In the genomic region with DNA sequence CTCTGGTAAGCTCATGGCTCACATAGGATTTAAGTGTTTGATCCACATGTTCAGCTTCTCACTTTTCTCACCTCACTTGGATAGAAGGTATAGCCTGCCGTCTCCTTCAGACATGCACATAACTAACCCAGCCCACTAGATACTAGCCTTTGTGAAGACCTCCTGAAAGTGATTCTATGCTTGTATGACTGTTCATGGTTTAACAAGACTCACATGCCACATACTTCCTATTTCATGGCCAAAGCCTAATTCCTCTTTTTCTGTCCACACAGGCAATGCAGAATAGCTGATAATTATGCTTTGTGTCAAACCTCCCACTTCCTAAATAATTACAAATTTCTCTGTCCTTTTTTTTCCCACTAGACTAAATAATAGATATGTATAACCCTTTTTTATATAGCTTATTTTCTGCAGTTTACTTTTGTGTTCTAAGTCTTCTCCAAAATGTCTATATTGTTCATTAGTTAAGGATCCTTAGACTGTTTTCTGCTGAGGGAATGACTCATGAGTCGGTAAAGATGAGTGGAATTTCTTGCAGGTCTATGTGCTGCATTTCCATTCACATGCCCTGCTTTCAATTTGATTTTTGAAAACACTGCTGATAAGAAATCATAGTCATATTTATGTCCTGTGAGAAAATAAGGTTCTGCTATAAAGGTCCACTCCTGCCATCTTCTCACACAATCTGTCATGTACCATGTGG, we compare ENCODE assay signal across 1 cellular context.
TF ChIP-seq lines count a peak whose summit lies in the region.

No MANE protein-coding gene starts in this region.

TF ChIP-seq in SK-N-SH treated with all-trans-retinoic acid at 6 μM for 48 hours, 23 proteins besides CTCF, POLR2A, EP300 and RAD21 (continued from another document):
- TF ChIP-seq, protein P1, sequence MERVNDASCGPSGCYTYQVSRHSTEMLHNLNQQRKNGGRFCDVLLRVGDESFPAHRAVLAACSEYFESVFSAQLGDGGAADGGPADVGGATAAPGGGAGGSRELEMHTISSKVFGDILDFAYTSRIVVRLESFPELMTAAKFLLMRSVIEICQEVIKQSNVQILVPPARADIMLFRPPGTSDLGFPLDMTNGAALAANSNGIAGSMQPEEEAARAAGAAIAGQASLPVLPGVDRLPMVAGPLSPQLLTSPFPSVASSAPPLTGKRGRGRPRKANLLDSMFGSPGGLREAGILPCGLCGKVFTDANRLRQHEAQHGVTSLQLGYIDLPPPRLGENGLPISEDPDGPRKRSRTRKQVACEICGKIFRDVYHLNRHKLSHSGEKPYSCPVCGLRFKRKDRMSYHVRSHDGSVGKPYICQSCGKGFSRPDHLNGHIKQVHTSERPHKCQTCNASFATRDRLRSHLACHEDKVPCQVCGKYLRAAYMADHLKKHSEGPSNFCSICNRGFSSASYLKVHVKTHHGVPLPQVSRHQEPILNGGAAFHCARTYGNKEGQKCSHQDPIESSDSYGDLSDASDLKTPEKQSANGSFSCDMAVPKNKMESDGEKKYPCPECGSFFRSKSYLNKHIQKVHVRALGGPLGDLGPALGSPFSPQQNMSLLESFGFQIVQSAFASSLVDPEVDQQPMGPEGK (CRISPR knock-in tag; IDR thresholded peaks at IDR 0.05; ENCODE audit: borderline replicate concordance), result no peak
- no peak for TF ChIP-seq PPARA (CRISPR knock-in tag; IDR thresholded peaks at IDR 0.05; ENCODE audit: borderline replicate concordance)
- no peak for TF ChIP-seq ZNF8 (CRISPR knock-in tag; IDR thresholded peaks at IDR 0.05)
- TF ChIP-seq ZFP30 (CRISPR knock-in tag; IDR thresholded peaks at IDR 0.05), result no peak
TF ChIP-seq in SK-N-SH treated with all-trans-retinoic acid at 6 μM for 48 hours: peak in this region for 0.
